In the genomic region with DNA sequence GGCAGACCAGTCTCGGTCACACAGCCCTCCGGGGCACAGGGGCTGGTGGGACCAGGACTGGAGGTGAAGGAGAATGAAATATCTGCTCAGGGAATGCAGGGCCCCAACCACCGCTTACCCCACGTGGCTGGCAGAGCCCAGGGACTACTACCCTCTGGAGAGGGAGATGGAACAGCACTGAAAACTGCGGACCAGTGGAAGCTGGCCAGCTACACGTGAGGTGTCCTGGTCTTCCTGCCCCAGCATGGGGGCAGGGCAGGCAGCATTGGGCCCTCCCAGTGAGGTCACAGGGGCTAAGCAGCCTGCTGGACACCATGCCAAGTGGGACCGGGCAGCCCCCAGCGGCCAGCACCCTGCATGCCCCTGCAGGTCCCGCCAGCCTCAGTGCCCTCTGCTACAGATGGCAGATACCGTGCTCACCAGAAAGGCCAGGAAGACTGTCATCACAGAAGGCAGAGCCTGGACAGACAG, we compare ENCODE assay signal across 10 cellular contexts.
DNase-seq lines count a peak whose midpoint lies in the region; ATAC-seq and TF ChIP-seq lines count a peak whose summit lies in the region.
"Had no signal": no experiment of that assay in that cellular context is flagged by ENCODE, and none has a peak within 500 bp of the region (broad histone marks: within the 10 kb centered on the region; RNA-seq: fewer than 3 reads in every experiment).

No MANE protein-coding gene starts in this region.

- H3K36me3 Mint-ChIP-seq in effector memory CD8-positive, alpha-beta T cell (ENCODE audit: insufficient read depth) = no peaks in the 10 kb centered on the region

- peak overlapping the region in 3 of 4 donors; percentile 6 to 81 (median 69) for H3K27ac ChIP-seq in Peyer's patch
- H3K27ac ChIP-seq in muscle layer of duodenum (ENCODE audit: low read length) = peak overlapping the region; percentile 82
- peak overlapping the region; percentile 77 to 92 for H3K27ac ChIP-seq in testis

- peaks cover 65 to 68% of the 10 kb centered on the region in 2 donors for H3K4me1 Mint-ChIP-seq in effector memory CD8-positive, alpha-beta T cell (ENCODE audit: low read depth in 2 of 2)

- intact Hi-C loops in testis (cut with DNase I; ENCODE audit: low total_unique reads) = no loop called here

- H3K27me3 Mint-ChIP-seq in effector memory CD8-positive, alpha-beta T cell = no peaks in the 10 kb centered on the region
- H3K27me3 Mint-ChIP-seq: activated naive CD8-positive, alpha-beta T cell treated with anti-CD3 and anti-CD28 coated beads, Interleukin-2, amount 10 ng/mL, durations not matched to agents 7 days and 5 days had no signal

- TF ChIP-seq POLR2A in Peyer's patch (IDR thresholded peaks at IDR 0.05) = no peak
- TF ChIP-seq POLR2A in testis (IDR thresholded peaks at IDR 0.05) = no peak

- H3K27me3 ChIP-seq in Peyer's patch (no peaks in the 10 kb centered on the region), muscle layer of duodenum (ENCODE audit: low read depth, low read length) (no peaks in the 10 kb centered on the region), testis (no peaks in the 10 kb centered on the region)

- no peak for DNase-seq in Peyer's patch
- no peak for DNase-seq in effector memory CD8-positive, alpha-beta T cell
- no peak for DNase-seq in testis
- DNase-seq in activated CD4-positive, alpha-beta T cell treated with anti-CD3 and anti-CD28 coated beads for 4 hours = no peak
- no peak for DNase-seq in ureter (ENCODE audit: low spot score)
- no peak for DNase-seq in HPDE6-E6E7 (ENCODE audit: extremely low spot score)
- DNase-seq: activated CD4-positive, CD25-positive, alpha-beta regulatory T cell treated with anti-CD3 and anti-CD28 coated beads, Interleukin-2, amount 50 U/mL, for 72 hours; activated naive CD8-positive, alpha-beta T cell treated with anti-CD3 and anti-CD28 coated beads, Interleukin-2, amount 10 ng/mL, durations not matched to agents 7 days and 5 days had no signal

- H3K4me3 ChIP-seq in Peyer's patch = no peak overlapping the region
- peak overlapping the region in 1 of 2 donors; percentile 18 for H3K4me3 ChIP-seq in muscle layer of duodenum (ENCODE audit: low read depth in 1 of 2, low read length in 2 of 2)
- H3K4me3 ChIP-seq in testis = no peak overlapping the region
- H3K4me3 ChIP-seq: K562 had no signal

- ATAC-seq in effector memory CD8-positive, alpha-beta T cell (replicated peaks) = no peak

- TF ChIP-seq CTCF in Peyer's patch (IDR thresholded peaks at IDR 0.05) = no peak
- no peak for TF ChIP-seq CTCF in testis (IDR thresholded peaks at IDR 0.05)

- H3K4me3 Mint-ChIP-seq in effector memory CD8-positive, alpha-beta T cell = no peak overlapping the region
- H3K4me3 Mint-ChIP-seq: activated naive CD8-positive, alpha-beta T cell treated with anti-CD3 and anti-CD28 coated beads, Interleukin-2, amount 10 ng/mL, durations not matched to agents 7 days and 5 days had no signal

- H3K9me3 ChIP-seq in Peyer's patch = no peaks in the 10 kb centered on the region
- no peaks in the 10 kb centered on the region for H3K9me3 ChIP-seq in muscle layer of duodenum (ENCODE audit: control insufficient read depth in 1 of 2, low read length in 2 of 2)
- no peaks in the 10 kb centered on the region for H3K9me3 ChIP-seq in testis

- H3K4me1 ChIP-seq in Peyer's patch = peaks cover 0 to 63% (median 6%) of the 10 kb centered on the region in 4 donors
- H3K4me1 ChIP-seq in muscle layer of duodenum (ENCODE audit: control insufficient read depth in 1 of 2, insufficient read depth in 2 of 2, low read length in 2 of 2) = peaks cover 48 to 83% of the 10 kb centered on the region in 2 donors
- peaks cover 52% of the 10 kb centered on the region for H3K4me1 ChIP-seq in testis

- 81% methylated on average over 4 to 9 of the region's 10 CpGs for WGBS in testis, 2 donors

- H3K9me3 Mint-ChIP-seq in effector memory CD8-positive, alpha-beta T cell = no peaks in the 10 kb centered on the region
- H3K9me3 Mint-ChIP-seq: activated naive CD8-positive, alpha-beta T cell treated with anti-CD3 and anti-CD28 coated beads, Interleukin-2, amount 10 ng/mL, durations not matched to agents 7 days and 5 days had no signal

- H3K36me3 ChIP-seq in Peyer's patch (no peaks in the 10 kb centered on the region), muscle layer of duodenum (ENCODE audit: control insufficient read depth in 1 of 2, insufficient read depth in 2 of 2, low read length in 2 of 2) (no peaks in the 10 kb centered on the region), testis (ENCODE audit: low read depth, missing control alignments) (no peaks in the 10 kb centered on the region)

- peak overlapping the region; percentile 76 to 82 for H3K27ac Mint-ChIP-seq in effector memory CD8-positive, alpha-beta T cell
